Comparison of ENCODE assay signal across 16 cellular contexts in the genomic region with DNA sequence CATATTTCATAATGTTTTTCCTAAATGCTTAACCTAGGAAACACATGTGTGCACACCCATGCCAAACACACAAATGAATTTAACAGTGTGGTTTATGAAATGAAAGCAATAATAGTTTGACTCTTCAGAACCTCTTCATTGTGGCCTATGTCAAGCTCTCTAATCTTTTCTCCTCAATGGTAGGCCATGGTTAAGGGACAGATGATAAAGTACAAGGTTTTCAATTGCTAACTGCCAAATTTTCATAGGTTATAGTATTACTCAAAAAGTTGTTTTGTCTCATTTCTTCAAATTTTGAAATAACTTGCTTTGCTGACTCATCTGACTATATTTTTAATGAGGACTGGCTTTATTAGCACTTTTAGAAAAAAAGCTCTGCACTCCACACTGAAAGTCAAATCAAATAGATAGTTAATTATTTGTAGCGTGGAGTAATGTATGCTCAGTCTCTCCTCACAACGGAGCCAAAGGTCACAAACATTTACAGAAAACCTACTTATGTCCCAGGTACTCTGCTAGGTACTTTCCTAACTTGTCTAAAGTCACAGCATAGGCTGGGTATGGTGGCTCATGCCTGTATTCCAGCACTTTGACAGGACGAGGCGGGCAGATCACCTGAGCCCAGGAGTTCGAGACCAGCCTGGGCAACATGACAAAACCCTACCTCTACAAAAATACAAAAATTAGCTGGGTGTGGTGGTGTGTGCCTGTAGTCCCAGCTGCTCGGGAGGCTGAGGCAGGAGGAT. TPM values are rescaled to one million over a fixed set of nuclear protein-coding genes. Genes with fewer than 3 reads are reported as not detected.
DNase-seq lines count a peak whose midpoint lies in the region; ATAC-seq and FAIRE-seq lines count a peak whose summit lies in the region.
"Had no signal": no experiment of that assay in that cellular context is flagged by ENCODE, and none has a peak within 500 bp of the region (broad histone marks: within the 10 kb centered on the region; RNA-seq: fewer than 3 reads in every experiment).

No MANE protein-coding gene starts in this region.

- peak; percentile 13 for FAIRE-seq in islet of Langerhans (lab: Jason Lieb, UNC)
- FAIRE-seq: H1 had no signal

- ATAC-seq in HG03439 (IDR thresholded peaks at IDR 0.05; ENCODE audit: unreplicated experiment), result no peak
- no peak for ATAC-seq in GM19023 (IDR thresholded peaks at IDR 0.05; ENCODE audit: unreplicated experiment)

- peak; percentile 2 for DNase-seq in DMS53 treated with DMSO at 0.1 percent for 48 hours (lab: John Stamatoyannopoulos, UW; ENCODE audit: unreplicated experiment)
- DNase-seq in mucosa of gallbladder (ENCODE audit: low spot score), result peak; percentile 29
- no peak for DNase-seq in activated CD8-positive, alpha-beta memory T cell treated with anti-CD3 and anti-CD28 coated beads, Interleukin-2, amount 50 U/mL, for 48 hours
- DNase-seq in mesenteric fat pad (ENCODE audit: low spot score), result no peak
- DNase-seq: BE2C; CD4-positive, alpha-beta memory T cell; NCI-H1417; NCI-H1930; NCI-H446; NCI-H69 had no signal

RNA-seq across cellular contexts. Expression of gene ADCY10, which starts 3.0 kb away (rescaled TPM):
- 0.81 TPM for total RNA-seq in mucosa of gallbladder
- total RNA-seq in mesenteric fat pad, result 0.55 TPM
- total RNA-seq: Daoy, H1, HT1080 had no signal

RNA-seq across cellular contexts. Expression of gene DCAF6, which starts 19.5 kb away (rescaled TPM):
- total RNA-seq in mucosa of gallbladder, result 63.9 TPM
- total RNA-seq in mesenteric fat pad, result 54.6 TPM

RNA-seq across cellular contexts. Expression of gene MPC2, which starts 19.9 kb away (rescaled TPM):
- total RNA-seq in mucosa of gallbladder (212 TPM), mesenteric fat pad (83.9 TPM)

Comparison
In these comparisons a context has a peak if more than half of its experiments do, and no peak if none do; other contexts are left out.
1. DNase-seq: peak in DMS53 treated with DMSO at 0.1 percent for 48 hours (single experiment) and mucosa of gallbladder (single experiment); none in activated CD8-positive, alpha-beta memory T cell treated with anti-CD3 and anti-CD28 coated beads, Interleukin-2, amount 50 U/mL, for 48 hours (single experiment) and mesenteric fat pad (single experiment).